1 cellular context compared by ENCODE assay signal in the genomic region with DNA sequence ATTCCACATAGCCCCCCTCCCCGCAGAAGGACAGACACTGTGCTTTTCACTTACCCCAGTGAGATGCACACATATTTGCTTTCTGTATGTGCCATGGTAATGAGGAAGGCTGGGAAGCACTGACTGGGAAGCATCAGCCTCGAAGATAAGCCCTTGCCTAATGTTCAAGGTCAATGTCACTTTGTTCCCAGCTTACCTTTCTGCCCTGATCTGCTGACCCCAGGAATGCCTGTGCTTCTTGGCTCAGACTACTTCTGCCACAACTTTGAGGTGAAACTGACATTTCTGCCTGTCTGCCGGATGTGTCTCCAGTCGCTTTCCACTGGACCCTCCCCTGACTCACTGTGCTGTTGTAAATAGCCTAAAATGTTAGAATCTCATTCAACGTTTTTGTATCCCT.
A peak's percentile ranks its signal among the peaks of the same experiment; 100 is the strongest.
TF ChIP-seq lines count a peak whose summit lies in the region.

No MANE protein-coding gene starts in this region.

TF ChIP-seq in HepG2, 621 proteins besides CTCF, POLR2A, EP300 and RAD21 (continued from another document and continues in another):
- TF ChIP-seq, protein P1, sequence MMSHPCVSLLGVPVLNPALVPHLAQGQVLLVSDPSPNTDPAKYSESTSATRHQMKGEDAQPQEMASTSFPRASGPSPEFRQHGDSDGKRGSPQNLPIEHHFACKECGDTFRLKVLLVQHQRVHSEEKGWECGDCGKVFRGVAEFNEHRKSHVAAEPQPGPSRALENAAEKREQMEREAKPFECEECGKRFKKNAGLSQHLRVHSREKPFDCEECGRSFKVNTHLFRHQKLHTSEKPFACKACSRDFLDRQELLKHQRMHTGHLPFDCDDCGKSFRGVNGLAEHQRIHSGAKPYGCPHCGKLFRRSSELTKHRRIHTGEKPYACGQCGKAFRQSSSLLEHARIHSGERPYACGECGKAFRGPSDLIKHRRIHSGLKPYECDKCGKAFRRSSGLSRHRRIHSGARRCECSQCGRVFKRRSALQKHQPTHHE (CRISPR knock-in tag; IDR thresholded peaks at IDR 0.05; ENCODE audit: borderline replicate concordance): no peak
- TF ChIP-seq ZNF569 (CRISPR knock-in tag; IDR thresholded peaks at IDR 0.05; ENCODE audit: borderline replicate concordance): no peak
- TF ChIP-seq, protein P2, sequence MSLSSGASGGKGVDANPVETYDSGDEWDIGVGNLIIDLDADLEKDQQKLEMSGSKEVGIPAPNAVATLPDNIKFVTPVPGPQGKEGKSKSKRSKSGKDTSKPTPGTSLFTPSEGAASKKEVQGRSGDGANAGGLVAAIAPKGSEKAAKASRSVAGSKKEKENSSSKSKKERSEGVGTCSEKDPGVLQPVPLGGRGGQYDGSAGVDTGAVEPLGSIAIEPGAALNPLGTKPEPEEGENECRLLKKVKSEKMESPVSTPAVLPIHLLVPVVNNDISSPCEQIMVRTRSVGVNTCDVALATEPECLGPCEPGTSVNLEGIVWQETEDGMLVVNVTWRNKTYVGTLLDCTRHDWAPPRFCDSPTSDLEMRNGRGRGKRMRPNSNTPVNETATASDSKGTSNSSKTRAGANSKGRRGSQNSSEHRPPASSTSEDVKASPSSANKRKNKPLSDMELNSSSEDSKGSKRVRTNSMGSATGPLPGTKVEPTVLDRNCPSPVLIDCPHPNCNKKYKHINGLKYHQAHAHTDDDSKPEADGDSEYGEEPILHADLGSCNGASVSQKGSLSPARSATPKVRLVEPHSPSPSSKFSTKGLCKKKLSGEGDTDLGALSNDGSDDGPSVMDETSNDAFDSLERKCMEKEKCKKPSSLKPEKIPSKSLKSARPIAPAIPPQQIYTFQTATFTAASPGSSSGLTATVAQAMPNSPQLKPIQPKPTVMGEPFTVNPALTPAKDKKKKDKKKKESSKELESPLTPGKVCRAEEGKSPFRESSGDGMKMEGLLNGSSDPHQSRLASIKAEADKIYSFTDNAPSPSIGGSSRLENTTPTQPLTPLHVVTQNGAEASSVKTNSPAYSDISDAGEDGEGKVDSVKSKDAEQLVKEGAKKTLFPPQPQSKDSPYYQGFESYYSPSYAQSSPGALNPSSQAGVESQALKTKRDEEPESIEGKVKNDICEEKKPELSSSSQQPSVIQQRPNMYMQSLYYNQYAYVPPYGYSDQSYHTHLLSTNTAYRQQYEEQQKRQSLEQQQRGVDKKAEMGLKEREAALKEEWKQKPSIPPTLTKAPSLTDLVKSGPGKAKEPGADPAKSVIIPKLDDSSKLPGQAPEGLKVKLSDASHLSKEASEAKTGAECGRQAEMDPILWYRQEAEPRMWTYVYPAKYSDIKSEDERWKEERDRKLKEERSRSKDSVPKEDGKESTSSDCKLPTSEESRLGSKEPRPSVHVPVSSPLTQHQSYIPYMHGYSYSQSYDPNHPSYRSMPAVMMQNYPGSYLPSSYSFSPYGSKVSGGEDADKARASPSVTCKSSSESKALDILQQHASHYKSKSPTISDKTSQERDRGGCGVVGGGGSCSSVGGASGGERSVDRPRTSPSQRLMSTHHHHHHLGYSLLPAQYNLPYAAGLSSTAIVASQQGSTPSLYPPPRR (CRISPR knock-in tag; IDR thresholded peaks at IDR 0.05; ENCODE audit: borderline replicate concordance): no peak
- TF ChIP-seq, protein P3, sequence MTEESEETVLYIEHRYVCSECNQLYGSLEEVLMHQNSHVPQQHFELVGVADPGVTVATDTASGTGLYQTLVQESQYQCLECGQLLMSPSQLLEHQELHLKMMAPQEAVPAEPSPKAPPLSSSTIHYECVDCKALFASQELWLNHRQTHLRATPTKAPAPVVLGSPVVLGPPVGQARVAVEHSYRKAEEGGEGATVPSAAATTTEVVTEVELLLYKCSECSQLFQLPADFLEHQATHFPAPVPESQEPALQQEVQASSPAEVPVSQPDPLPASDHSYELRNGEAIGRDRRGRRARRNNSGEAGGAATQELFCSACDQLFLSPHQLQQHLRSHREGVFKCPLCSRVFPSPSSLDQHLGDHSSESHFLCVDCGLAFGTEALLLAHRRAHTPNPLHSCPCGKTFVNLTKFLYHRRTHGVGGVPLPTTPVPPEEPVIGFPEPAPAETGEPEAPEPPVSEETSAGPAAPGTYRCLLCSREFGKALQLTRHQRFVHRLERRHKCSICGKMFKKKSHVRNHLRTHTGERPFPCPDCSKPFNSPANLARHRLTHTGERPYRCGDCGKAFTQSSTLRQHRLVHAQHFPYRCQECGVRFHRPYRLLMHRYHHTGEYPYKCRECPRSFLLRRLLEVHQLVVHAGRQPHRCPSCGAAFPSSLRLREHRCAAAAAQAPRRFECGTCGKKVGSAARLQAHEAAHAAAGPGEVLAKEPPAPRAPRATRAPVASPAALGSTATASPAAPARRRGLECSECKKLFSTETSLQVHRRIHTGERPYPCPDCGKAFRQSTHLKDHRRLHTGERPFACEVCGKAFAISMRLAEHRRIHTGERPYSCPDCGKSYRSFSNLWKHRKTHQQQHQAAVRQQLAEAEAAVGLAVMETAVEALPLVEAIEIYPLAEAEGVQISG (CRISPR knock-in tag; IDR thresholded peaks at IDR 0.05): no peak
- no peak for TF ChIP-seq ZFP36L2 (CRISPR knock-in tag; IDR thresholded peaks at IDR 0.05)
- no peak for TF ChIP-seq NFYC (CRISPR knock-in tag; IDR thresholded peaks at IDR 0.05)
- TF ChIP-seq, protein P4, sequence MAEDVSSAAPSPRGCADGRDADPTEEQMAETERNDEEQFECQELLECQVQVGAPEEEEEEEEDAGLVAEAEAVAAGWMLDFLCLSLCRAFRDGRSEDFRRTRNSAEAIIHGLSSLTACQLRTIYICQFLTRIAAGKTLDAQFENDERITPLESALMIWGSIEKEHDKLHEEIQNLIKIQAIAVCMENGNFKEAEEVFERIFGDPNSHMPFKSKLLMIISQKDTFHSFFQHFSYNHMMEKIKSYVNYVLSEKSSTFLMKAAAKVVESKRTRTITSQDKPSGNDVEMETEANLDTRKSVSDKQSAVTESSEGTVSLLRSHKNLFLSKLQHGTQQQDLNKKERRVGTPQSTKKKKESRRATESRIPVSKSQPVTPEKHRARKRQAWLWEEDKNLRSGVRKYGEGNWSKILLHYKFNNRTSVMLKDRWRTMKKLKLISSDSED (CRISPR knock-in tag; IDR thresholded peaks at IDR 0.05): no peak
- TF ChIP-seq HDAC1 (CRISPR knock-in tag; IDR thresholded peaks at IDR 0.05): 0 out of 2 replicates have a peak, but pooled peaks have one; percentile 37
- no peak for TF ChIP-seq BHLHE40 (IDR thresholded peaks at IDR 0.05; ENCODE audit: low read length)
- no peak for TF ChIP-seq HNRNPK (IDR thresholded peaks at IDR 0.05; ENCODE audit: low read depth, low read length, poor library complexity, severe bottlenecking)
- TF ChIP-seq PAWR (CRISPR knock-in tag; IDR thresholded peaks at IDR 0.05; ENCODE audit: borderline replicate concordance): no peak
- TF ChIP-seq, protein P5, sequence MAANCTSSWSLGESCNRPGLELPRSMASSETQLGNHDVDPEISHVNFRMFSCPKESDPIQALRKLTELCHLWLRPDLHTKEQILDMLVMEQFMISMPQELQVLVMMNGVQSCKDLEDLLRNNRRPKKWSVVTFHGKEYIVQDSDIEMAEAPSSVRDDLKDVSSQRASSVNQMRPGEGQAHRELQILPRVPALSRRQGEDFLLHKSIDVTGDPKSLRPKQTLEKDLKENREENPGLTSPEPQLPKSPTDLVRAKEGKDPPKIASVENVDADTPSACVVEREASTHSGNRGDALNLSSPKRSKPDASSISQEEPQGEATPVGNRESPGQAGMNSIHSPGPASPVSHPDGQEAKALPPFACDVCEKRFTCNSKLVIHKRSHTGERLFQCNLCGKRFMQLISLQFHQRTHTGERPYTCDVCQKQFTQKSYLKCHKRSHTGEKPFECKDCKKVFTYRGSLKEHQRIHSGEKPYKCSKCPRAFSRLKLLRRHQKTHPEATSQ (CRISPR knock-in tag; IDR thresholded peaks at IDR 0.05; ENCODE audit: borderline replicate concordance): no peak
- TF ChIP-seq SIN3A (IDR thresholded peaks at IDR 0.05; ENCODE audit: borderline replicate concordance, low read depth, low read length): no peak
- TF ChIP-seq NR1H2 (CRISPR knock-in tag; IDR thresholded peaks at IDR 0.05; ENCODE audit: borderline replicate concordance, low read depth): no peak
- TF ChIP-seq CREM (IDR thresholded peaks at IDR 0.05): no peak
- TF ChIP-seq CREM (CRISPR knock-in tag; IDR thresholded peaks at IDR 0.05): no peak
- no peak for TF ChIP-seq NFE2L2 (IDR thresholded peaks at IDR 0.05; ENCODE audit: low read length)
- TF ChIP-seq ZNF431 (CRISPR knock-in tag; IDR thresholded peaks at IDR 0.05; ENCODE audit: borderline replicate concordance, low read depth): 0 out of 2 replicates have a peak, but pooled peaks have one; percentile 30
- TF ChIP-seq, protein P6, sequence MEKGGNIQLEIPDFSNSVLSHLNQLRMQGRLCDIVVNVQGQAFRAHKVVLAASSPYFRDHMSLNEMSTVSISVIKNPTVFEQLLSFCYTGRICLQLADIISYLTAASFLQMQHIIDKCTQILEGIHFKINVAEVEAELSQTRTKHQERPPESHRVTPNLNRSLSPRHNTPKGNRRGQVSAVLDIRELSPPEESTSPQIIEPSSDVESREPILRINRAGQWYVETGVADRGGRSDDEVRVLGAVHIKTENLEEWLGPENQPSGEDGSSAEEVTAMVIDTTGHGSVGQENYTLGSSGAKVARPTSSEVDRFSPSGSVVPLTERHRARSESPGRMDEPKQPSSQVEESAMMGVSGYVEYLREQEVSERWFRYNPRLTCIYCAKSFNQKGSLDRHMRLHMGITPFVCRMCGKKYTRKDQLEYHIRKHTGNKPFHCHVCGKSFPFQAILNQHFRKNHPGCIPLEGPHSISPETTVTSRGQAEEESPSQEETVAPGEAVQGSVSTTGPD (CRISPR knock-in tag; IDR thresholded peaks at IDR 0.05): no peak
- no peak for TF ChIP-seq ZC3H4 (CRISPR knock-in tag; IDR thresholded peaks at IDR 0.05; ENCODE audit: borderline replicate concordance)
- TF ChIP-seq NR2F6 (IDR thresholded peaks at IDR 0.05): peak; percentile 60
- TF ChIP-seq NR2F6 (CRISPR knock-in tag; IDR thresholded peaks at IDR 0.05): peak; percentile 83
- peak; percentile 57 for TF ChIP-seq MED1 (CRISPR knock-in tag; IDR thresholded peaks at IDR 0.05)
- TF ChIP-seq, protein P7, sequence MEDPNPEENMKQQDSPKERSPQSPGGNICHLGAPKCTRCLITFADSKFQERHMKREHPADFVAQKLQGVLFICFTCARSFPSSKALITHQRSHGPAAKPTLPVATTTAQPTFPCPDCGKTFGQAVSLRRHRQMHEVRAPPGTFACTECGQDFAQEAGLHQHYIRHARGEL (CRISPR knock-in tag; IDR thresholded peaks at IDR 0.05): no peak
- TF ChIP-seq KLF11 (CRISPR knock-in tag; IDR thresholded peaks at IDR 0.05): no peak
- TF ChIP-seq, protein P8, sequence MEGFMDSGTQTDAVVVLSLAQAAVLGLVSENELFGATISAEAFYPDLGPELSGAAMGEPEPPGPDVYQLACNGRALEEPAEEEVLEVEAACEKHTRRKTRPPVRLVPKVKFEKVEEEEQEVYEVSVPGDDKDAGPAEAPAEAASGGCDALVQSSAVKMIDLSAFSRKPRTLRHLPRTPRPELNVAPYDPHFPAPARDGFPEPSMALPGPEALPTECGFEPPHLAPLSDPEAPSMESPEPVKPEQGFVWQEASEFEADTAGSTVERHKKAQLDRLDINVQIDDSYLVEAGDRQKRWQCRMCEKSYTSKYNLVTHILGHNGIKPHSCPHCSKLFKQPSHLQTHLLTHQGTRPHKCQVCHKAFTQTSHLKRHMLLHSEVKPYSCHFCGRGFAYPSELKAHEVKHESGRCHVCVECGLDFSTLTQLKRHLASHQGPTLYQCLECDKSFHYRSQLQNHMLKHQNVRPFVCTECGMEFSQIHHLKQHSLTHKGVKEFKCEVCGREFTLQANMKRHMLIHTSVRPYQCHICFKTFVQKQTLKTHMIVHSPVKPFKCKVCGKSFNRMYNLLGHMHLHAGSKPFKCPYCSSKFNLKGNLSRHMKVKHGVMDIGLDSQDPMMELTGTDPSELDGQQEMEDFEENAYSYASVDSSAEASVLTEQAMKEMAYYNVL (CRISPR knock-in tag; IDR thresholded peaks at IDR 0.05; ENCODE audit: borderline replicate concordance): no peak; the same call in 1 of the 2 replicates
- TF ChIP-seq, protein P9, sequence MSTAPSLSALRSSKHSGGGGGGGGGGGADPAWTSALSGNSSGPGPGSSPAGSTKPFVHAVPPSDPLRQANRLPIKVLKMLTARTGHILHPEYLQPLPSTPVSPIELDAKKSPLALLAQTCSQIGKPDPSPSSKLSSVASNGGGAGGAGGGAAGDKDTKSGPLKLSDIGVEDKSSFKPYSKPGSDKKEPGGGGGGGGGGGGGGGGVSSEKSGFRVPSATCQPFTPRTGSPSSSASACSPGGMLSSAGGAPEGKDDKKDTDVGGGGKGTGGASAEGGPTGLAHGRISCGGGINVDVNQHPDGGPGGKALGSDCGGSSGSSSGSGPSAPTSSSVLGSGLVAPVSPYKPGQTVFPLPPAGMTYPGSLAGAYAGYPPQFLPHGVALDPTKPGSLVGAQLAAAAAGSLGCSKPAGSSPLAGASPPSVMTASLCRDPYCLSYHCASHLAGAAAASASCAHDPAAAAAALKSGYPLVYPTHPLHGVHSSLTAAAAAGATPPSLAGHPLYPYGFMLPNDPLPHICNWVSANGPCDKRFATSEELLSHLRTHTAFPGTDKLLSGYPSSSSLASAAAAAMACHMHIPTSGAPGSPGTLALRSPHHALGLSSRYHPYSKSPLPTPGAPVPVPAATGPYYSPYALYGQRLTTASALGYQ (CRISPR knock-in tag; IDR thresholded peaks at IDR 0.05): no peak
- TF ChIP-seq, protein P10, sequence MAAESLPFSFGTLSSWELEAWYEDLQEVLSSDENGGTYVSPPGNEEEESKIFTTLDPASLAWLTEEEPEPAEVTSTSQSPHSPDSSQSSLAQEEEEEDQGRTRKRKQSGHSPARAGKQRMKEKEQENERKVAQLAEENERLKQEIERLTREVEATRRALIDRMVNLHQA (CRISPR knock-in tag; IDR thresholded peaks at IDR 0.05): no peak
- no peak for TF ChIP-seq ZEB1 (IDR thresholded peaks at IDR 0.05; ENCODE audit: insufficient replicate concordance, low read depth)
- TF ChIP-seq, protein P11, sequence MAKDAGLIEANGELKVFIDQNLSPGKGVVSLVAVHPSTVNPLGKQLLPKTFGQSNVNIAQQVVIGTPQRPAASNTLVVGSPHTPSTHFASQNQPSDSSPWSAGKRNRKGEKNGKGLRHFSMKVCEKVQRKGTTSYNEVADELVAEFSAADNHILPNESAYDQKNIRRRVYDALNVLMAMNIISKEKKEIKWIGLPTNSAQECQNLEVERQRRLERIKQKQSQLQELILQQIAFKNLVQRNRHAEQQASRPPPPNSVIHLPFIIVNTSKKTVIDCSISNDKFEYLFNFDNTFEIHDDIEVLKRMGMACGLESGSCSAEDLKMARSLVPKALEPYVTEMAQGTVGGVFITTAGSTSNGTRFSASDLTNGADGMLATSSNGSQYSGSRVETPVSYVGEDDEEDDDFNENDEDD (CRISPR knock-in tag; IDR thresholded peaks at IDR 0.05; ENCODE audit: borderline replicate concordance): no peak
- TF ChIP-seq NFATC3 (CRISPR knock-in tag; IDR thresholded peaks at IDR 0.05): no peak
- TF ChIP-seq, protein P12, sequence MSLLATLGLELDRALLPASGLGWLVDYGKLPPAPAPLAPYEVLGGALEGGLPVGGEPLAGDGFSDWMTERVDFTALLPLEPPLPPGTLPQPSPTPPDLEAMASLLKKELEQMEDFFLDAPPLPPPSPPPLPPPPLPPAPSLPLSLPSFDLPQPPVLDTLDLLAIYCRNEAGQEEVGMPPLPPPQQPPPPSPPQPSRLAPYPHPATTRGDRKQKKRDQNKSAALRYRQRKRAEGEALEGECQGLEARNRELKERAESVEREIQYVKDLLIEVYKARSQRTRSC (CRISPR knock-in tag; IDR thresholded peaks at IDR 0.05; ENCODE audit: low read depth): no peak
- 0 out of 2 replicates have a peak, but pooled peaks have one; percentile 24 for TF ChIP-seq SAP130 (CRISPR knock-in tag; IDR thresholded peaks at IDR 0.05; ENCODE audit: low read depth)
- TF ChIP-seq ZNF292 (CRISPR knock-in tag; IDR thresholded peaks at IDR 0.05; ENCODE audit: borderline replicate concordance, low read depth): peak; percentile 51; the same call in 1 of the 2 replicates
- no peak for TF ChIP-seq ZNF550 (CRISPR knock-in tag; IDR thresholded peaks at IDR 0.05; ENCODE audit: borderline replicate concordance)
